Comparison of ENCODE assay signal across 9 cellular contexts in genomic region chr4:168421671-168422070, GRCh38.
DNase-seq lines count a peak whose midpoint lies in the region; ATAC-seq and TF ChIP-seq lines count a peak whose summit lies in the region.
"Had no signal": no experiment of that assay in that cellular context is flagged by ENCODE, and none has a peak within 500 bp of the region (broad histone marks: within the 10 kb centered on the region; RNA-seq: fewer than 3 reads in every experiment).

No MANE protein-coding gene starts in this region.

- H3K4me3 ChIP-seq in brain microvascular endothelial cell (ENCODE audit: low read depth, low read length) (no peak overlapping the region), mucosa of stomach (ENCODE audit: low read length) (no peak overlapping the region)

- H3K27me3 ChIP-seq in brain microvascular endothelial cell (replicated peaks) = no peaks in the 10 kb centered on the region
- no peaks in the 10 kb centered on the region for H3K27me3 ChIP-seq in mucosa of stomach (ENCODE audit: control insufficient read depth, insufficient read depth, low read length)

- peaks cover 9% of the 10 kb centered on the region for H3K4me1 ChIP-seq in mucosa of stomach (ENCODE audit: control insufficient read depth, insufficient read depth, low read length)

- DNase-seq in HuH-7 (ENCODE audit: low spot score) = peak; percentile 19
- DNase-seq in brain microvascular endothelial cell = peak; percentile 72
- no peak for DNase-seq in amygdala (lab: John Stamatoyannopoulos, UW)
- no peak for DNase-seq in NCI-H524 (lab: John Stamatoyannopoulos, UW)
- DNase-seq in effector CD4-positive, alpha-beta T cell = no peak
- DNase-seq: H7 had no signal

- in situ Hi-C loops in brain microvascular endothelial cell (cut with HindIII; ENCODE audit: low pct_ligation_motif_present, low sequenced_read_pairs) = no loop called here

- H3K9ac ChIP-seq in mucosa of stomach (ENCODE audit: low read length) = peak overlapping the region; percentile 17

- H3K9me3 ChIP-seq in mucosa of stomach (ENCODE audit: control insufficient read depth, low read length) = no peaks in the 10 kb centered on the region

- peaks cover 7% of the 10 kb centered on the region for H3K36me3 ChIP-seq in brain microvascular endothelial cell (replicated peaks)
- H3K36me3 ChIP-seq in mucosa of stomach (ENCODE audit: control insufficient read depth, insufficient read depth, low read length) = no peaks in the 10 kb centered on the region

- TF ChIP-seq CTCF in brain microvascular endothelial cell (IDR thresholded peaks at IDR 0.05; ENCODE audit: low read depth, low read length, missing control alignments) = no peak

- peak overlapping the region; percentile 3 for H3K27ac ChIP-seq in brain microvascular endothelial cell

- ATAC-seq in GM19463 (IDR thresholded peaks at IDR 0.05; ENCODE audit: unreplicated experiment) (peak; percentile 47), HG03571 (IDR thresholded peaks at IDR 0.05; ENCODE audit: unreplicated experiment) (no peak)

Comparison
In these comparisons a context has a peak if more than half of its experiments do, and no peak if none do; other contexts are left out.
1. DNase-seq: peak in HuH-7 (single experiment) and brain microvascular endothelial cell (single experiment); none in amygdala (0 of 56), NCI-H524 (0 of 2) and effector CD4-positive, alpha-beta T cell (single experiment).